ENCODE assay signal across 15 cellular contexts in genomic region chr12:118150625-118151024, GRCh38. TPM values are rescaled to one million over a fixed set of nuclear protein-coding genes. Genes with fewer than 3 reads are reported as not detected.
DNase-seq lines count a peak whose midpoint lies in the region; ATAC-seq and TF ChIP-seq lines count a peak whose summit lies in the region.
"Had no signal": no experiment of that assay in that cellular context is flagged by ENCODE, and none has a peak within 500 bp of the region (broad histone marks: within the 10 kb centered on the region; RNA-seq: fewer than 3 reads in every experiment).

No MANE protein-coding gene starts in this region.

- intact Hi-C loops in Right ventricle myocardium superior (cut with DNase I) (no loop called here), cardiac septum (cut with DNase I) (no loop called here), left ventricle myocardium superior (cut with micrococcal nuclease) (no loop called here)

- peak overlapping the region; percentile 52 for H3K27ac Mint-ChIP-seq in activated T-helper 17 cell treated with anti-CD3 and anti-CD28 coated beads, Interleukin-2, amount 50 U/mL, for 72 hours
- peak overlapping the region; percentile 78 for H3K27ac Mint-ChIP-seq in type B pancreatic cell

- no peaks in the 10 kb centered on the region for H3K27me3 Mint-ChIP-seq in activated T-helper 17 cell treated with anti-CD3 and anti-CD28 coated beads, Interleukin-2, amount 50 U/mL, for 72 hours
- no peaks in the 10 kb centered on the region for H3K27me3 Mint-ChIP-seq in type B pancreatic cell
- H3K27me3 Mint-ChIP-seq: CD8-positive, alpha-beta memory T cell had no signal

- H3K36me3 Mint-ChIP-seq in activated T-helper 17 cell treated with anti-CD3 and anti-CD28 coated beads, Interleukin-2, amount 50 U/mL, for 72 hours (ENCODE audit: low read depth), result peaks cover 66% of the 10 kb centered on the region
- H3K36me3 Mint-ChIP-seq in type B pancreatic cell, result peaks cover 11% of the 10 kb centered on the region

- DNase-seq in Right ventricle myocardium superior, result no peak
- DNase-seq in cardiac septum (ENCODE audit: low spot score), result no peak
- peak; percentile 45 for DNase-seq in left ventricle myocardium superior
- no peak for DNase-seq in type B pancreatic cell (ENCODE audit: extremely low spot score, unreplicated experiment)
- no peak for DNase-seq in DMS79 treated with DMSO at 0.1 percent for 48 hours (lab: John Stamatoyannopoulos, UW)
- DNase-seq in NCI-H1436 (lab: John Stamatoyannopoulos, UW), result no peak
- DNase-seq: BE2C; CD8-positive, alpha-beta memory T cell; MG63; NCI-H1105; NCI-H187; NCI-H2171; NCI-H774; PC-9 had no signal

- no peak overlapping the region for H3K4me3 Mint-ChIP-seq in activated T-helper 17 cell treated with anti-CD3 and anti-CD28 coated beads, Interleukin-2, amount 50 U/mL, for 72 hours
- H3K4me3 Mint-ChIP-seq in type B pancreatic cell, result peak overlapping the region; percentile 9
- H3K4me3 Mint-ChIP-seq: CD8-positive, alpha-beta memory T cell had no signal

- no peaks in the 10 kb centered on the region for H3K4me1 Mint-ChIP-seq in activated T-helper 17 cell treated with anti-CD3 and anti-CD28 coated beads, Interleukin-2, amount 50 U/mL, for 72 hours
- H3K4me1 Mint-ChIP-seq in type B pancreatic cell (ENCODE audit: unreplicated experiment), result no peaks in the 10 kb centered on the region

- H3K9me3 Mint-ChIP-seq in activated T-helper 17 cell treated with anti-CD3 and anti-CD28 coated beads, Interleukin-2, amount 50 U/mL, for 72 hours, result no peaks in the 10 kb centered on the region
- no peaks in the 10 kb centered on the region for H3K9me3 Mint-ChIP-seq in type B pancreatic cell
- H3K9me3 Mint-ChIP-seq: CD8-positive, alpha-beta memory T cell had no signal

- ATAC-seq in Right ventricle myocardium superior (ENCODE audit: poor library complexity) (peak; percentile 68), left ventricle myocardium superior (peak; percentile 74)
- ATAC-seq in activated T-helper 17 cell treated with anti-CD3 and anti-CD28 coated beads, Interleukin-2, amount 50 U/mL, for 72 hours (replicated peaks), result no peak

- TF ChIP-seq CTCF in type B pancreatic cell (conservative IDR thresholded peaks at IDR 0.05), result no peak

RNA-seq across cellular contexts. Expression of gene PEBP1, which starts 14.7 kb away (rescaled TPM):
- total RNA-seq in Right ventricle myocardium superior (498 TPM), cardiac septum (344 TPM), left ventricle myocardium superior (500 TPM), type B pancreatic cell (ENCODE audit: low replicate concordance) (285 and 326 TPM in 2 replicates)
- 100 to 1,000 TPM in 1 of 2 donors, 10 to 100 TPM in 1; 86.0 to 182 TPM for total RNA-seq in activated T-helper 17 cell treated with anti-CD3 and anti-CD28 coated beads, Interleukin-2, amount 50 U/mL, for 72 hours

RNA-seq across cellular contexts. Expression of gene VSIG10, which starts 46.8 kb away (rescaled TPM):
- total RNA-seq in Right ventricle myocardium superior (12.0 TPM), cardiac septum (10.0 TPM), left ventricle myocardium superior (12.6 TPM), type B pancreatic cell (ENCODE audit: low replicate concordance) (45.1 and 105 TPM in 2 replicates)
- total RNA-seq in activated T-helper 17 cell treated with anti-CD3 and anti-CD28 coated beads, Interleukin-2, amount 50 U/mL, for 72 hours, result 1 to 10 TPM; 5.9 to 9.6 TPM
